ENCODE assay signal across 13 cellular contexts in the genomic region with DNA sequence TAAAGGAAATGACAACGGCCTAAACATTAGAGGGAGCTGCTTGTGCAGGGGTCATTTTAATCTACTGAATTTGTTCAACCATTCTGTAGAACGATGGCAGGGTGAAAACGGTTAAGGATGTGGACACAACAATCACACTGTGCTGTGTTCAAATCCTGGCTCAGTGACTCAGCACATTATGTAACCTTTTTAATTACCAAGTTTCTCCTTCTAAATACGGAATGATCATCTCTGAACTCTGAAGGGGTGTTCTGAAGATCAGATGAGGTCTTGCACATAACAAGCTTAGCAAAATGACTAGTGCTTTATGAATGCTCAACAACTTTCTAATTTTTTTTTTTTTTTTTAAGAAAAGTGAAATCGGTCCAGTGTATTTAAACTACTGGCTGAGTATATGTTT.
A peak's percentile ranks its signal among the peaks of the same experiment; 100 is the strongest.
DNase-seq lines count a peak whose midpoint lies in the region; ATAC-seq, FAIRE-seq and TF ChIP-seq lines count a peak whose summit lies in the region.
"Had no signal": no experiment of that assay in that cellular context is flagged by ENCODE, and none has a peak within 500 bp of the region (broad histone marks: within the 10 kb centered on the region; RNA-seq: fewer than 3 reads in every experiment).

No MANE protein-coding gene starts in this region.

- H3K9me3 ChIP-seq in HepG2 (ENCODE audit: low read length) (no peaks in the 10 kb centered on the region), right lobe of liver (no peaks in the 10 kb centered on the region), Peyer's patch (no peaks in the 10 kb centered on the region), testis (no peaks in the 10 kb centered on the region)
- H3K9me3 ChIP-seq in naive thymus-derived CD4-positive, alpha-beta T cell (ENCODE audit: control insufficient read depth in 2 of 3, low read length in 3 of 3) = no peaks in the 10 kb centered on the region
- H3K9me3 ChIP-seq: BE2C had no signal

- TF ChIP-seq RAD21 in HepG2 (CRISPR knock-in tag; IDR thresholded peaks at IDR 0.05) = no peak

- no peaks in the 10 kb centered on the region for H3K4me1 ChIP-seq in HepG2 (ENCODE audit: insufficient read depth, low read length)
- H3K4me1 ChIP-seq in right lobe of liver = no peaks in the 10 kb centered on the region
- H3K4me1 ChIP-seq in naive thymus-derived CD4-positive, alpha-beta T cell (ENCODE audit: control insufficient read depth in 2 of 2, insufficient read depth in 2 of 2, low read length in 2 of 2) = peaks cover 17 to 35% of the 10 kb centered on the region in 2 donors
- no peaks in the 10 kb centered on the region for H3K4me1 ChIP-seq in Peyer's patch
- H3K4me1 ChIP-seq in testis = no peaks in the 10 kb centered on the region
- H3K4me1 ChIP-seq: BE2C had no signal

- TF ChIP-seq POLR2A in HepG2 (IDR thresholded peaks at IDR 0.05; ENCODE audit: insufficient read depth in 1 of 2, low read depth in 2 of 2, low read length in 2 of 2) (no peak), right lobe of liver (IDR thresholded peaks at IDR 0.05) (no peak), Peyer's patch (IDR thresholded peaks at IDR 0.05) (no peak), testis (IDR thresholded peaks at IDR 0.05) (no peak)

- intact Hi-C loops in HepG2 (cut with micrococcal nuclease; ENCODE audit: unreplicated experiment) (no loop called here), right lobe of liver (cut with DNase I) (no loop called here), testis (cut with DNase I; ENCODE audit: low total_unique reads) (no loop called here)
- intact Hi-C loops in naive thymus-derived CD4-positive, alpha-beta T cell (cut with micrococcal nuclease) = loop anchor here (1.0 to 5.0 kb wide), 5 partner anchors 8 to 312 kb away; no protein-coding TSS in a partner anchor

- no peak for FAIRE-seq in HepG2 (lab: Jason Lieb, UNC)

- TF ChIP-seq EP300 in HepG2 (IDR thresholded peaks at IDR 0.05; ENCODE audit: low read depth in 2 of 2, low read length in 2 of 2) = no peak
- TF ChIP-seq EP300 in HepG2 (CRISPR knock-in tag; IDR thresholded peaks at IDR 0.05; ENCODE audit: borderline replicate concordance) = no peak

- H3K27ac ChIP-seq in HepG2 (ENCODE audit: extremely low read length, insufficient read depth, low read length) (no peak overlapping the region), right lobe of liver (no peak overlapping the region), Peyer's patch (peak overlapping the region in 1 of 4 donors; percentile 46), testis (no peak overlapping the region)
- H3K27ac ChIP-seq in naive thymus-derived CD4-positive, alpha-beta T cell (ENCODE audit: low read depth, low read length) = peak overlapping the region; percentile 17

- no peaks in the 10 kb centered on the region for H3K27me3 Mint-ChIP-seq in activated naive CD8-positive, alpha-beta T cell treated with anti-CD3 and anti-CD28 coated beads, Interleukin-2, amount 10 ng/mL, durations not matched to agents 7 days and 5 days
- H3K27me3 Mint-ChIP-seq in naive thymus-derived CD4-positive, alpha-beta T cell = no peaks in the 10 kb centered on the region
- H3K27me3 Mint-ChIP-seq: type B pancreatic cell had no signal

- BruUV-seq in HepG2 (replicated peaks; lab: Mats Ljungman, UMichigan) = no TSS peak

- H4K20me1 ChIP-seq in HepG2 (ENCODE audit: insufficient read depth, low read length) = no peaks in the 10 kb centered on the region

- no peak overlapping the region for H2AFZ ChIP-seq in HepG2 (ENCODE audit: low read length)

- 96% methylated on average over 5 of the region's 5 CpGs for WGBS in HepG2 (ENCODE audit: low lambda C conversion rate)
- 84% methylated on average over 5 of the region's 5 CpGs for WGBS in right lobe of liver (ENCODE audit: insufficient coverage, low coverage, low lambda C conversion rate, missing lambda C conversion rate)
- WGBS in testis, 2 donors = 93% methylated on average over 5 of the region's 5 CpGs

- no peaks in the 10 kb centered on the region for H3K9me3 Mint-ChIP-seq in activated naive CD8-positive, alpha-beta T cell treated with anti-CD3 and anti-CD28 coated beads, Interleukin-2, amount 10 ng/mL, durations not matched to agents 7 days and 5 days
- H3K9me3 Mint-ChIP-seq in naive thymus-derived CD4-positive, alpha-beta T cell = peaks cover 0 to 6% (median 0%) of the 10 kb centered on the region in 11 donors

- POLR2A ChIA-PET in HepG2 (lab: Yijun Ruan, JAX) = no interaction called here
- POLR2A ChIA-PET in activated naive CD8-positive, alpha-beta T cell treated with anti-CD3 and anti-CD28 coated beads, Interleukin-2, amount 10 ng/mL, durations not matched to agents 7 days and 5 days (lab: Charles Lee) = interaction anchor here (0.7 to 0.8 kb wide), 3 partner anchors 10 to 140 kb away, joined by 3 to 5 read pairs (median 4); no protein-coding TSS in a partner anchor
- POLR2A ChIA-PET in naive thymus-derived CD4-positive, alpha-beta T cell (lab: Charles Lee) = interaction anchor here (0.6 to 0.7 kb wide), 3 partner anchors 9 to 110 kb away, joined by 3 to 5 read pairs (median 4); no protein-coding TSS in a partner anchor

- ATAC-seq in HepG2 = no peak
- ATAC-seq in right lobe of liver = no peak
- ATAC-seq in activated naive CD8-positive, alpha-beta T cell treated with anti-CD3 and anti-CD28 coated beads, Interleukin-2, amount 10 ng/mL, durations not matched to agents 7 days and 5 days (ENCODE audit: low read depth) = no peak
- no peak for ATAC-seq in naive thymus-derived CD4-positive, alpha-beta T cell
- no peak for ATAC-seq in SK-N-SH treated with all-trans-retinoic acid at 6 μM for 48 hours
- ATAC-seq: left lobe of liver had no signal

- no peak overlapping the region for H3K4me3 ChIP-seq in HepG2 (replicated peaks in 1 of 3; ENCODE audit: insufficient read depth in 1 of 3, low read depth in 2 of 3, low read length in 3 of 3)
- no peak overlapping the region for H3K4me3 ChIP-seq in right lobe of liver
- H3K4me3 ChIP-seq in naive thymus-derived CD4-positive, alpha-beta T cell (ENCODE audit: low read length) = no peak overlapping the region
- no peak overlapping the region for H3K4me3 ChIP-seq in Peyer's patch
- H3K4me3 ChIP-seq in testis = no peak overlapping the region

- TF ChIP-seq CTCF in HepG2 (CRISPR knock-in tag; IDR thresholded peaks at IDR 0.05) = no peak
- no peak for TF ChIP-seq CTCF in right lobe of liver (IDR thresholded peaks at IDR 0.05)
- no peak for TF ChIP-seq CTCF in Peyer's patch (IDR thresholded peaks at IDR 0.05)
- no peak for TF ChIP-seq CTCF in testis (IDR thresholded peaks at IDR 0.05)

- in situ Hi-C loops in HepG2 (cut with HindIII; ENCODE audit: extremely low pct_ligation_motif_present, low pct_unique_long_range_greater_than_20kb) = no loop called here

- H3K4me2 ChIP-seq in HepG2 (ENCODE audit: low read depth, low read length) = no peak overlapping the region

- DNase-seq in HepG2 (ENCODE audit: low spot score) = no peak
- no peak for DNase-seq in right lobe of liver
- no peak for DNase-seq in activated naive CD8-positive, alpha-beta T cell treated with anti-CD3 and anti-CD28 coated beads, Interleukin-2, amount 10 ng/mL, durations not matched to agents 7 days and 5 days
- DNase-seq in naive thymus-derived CD4-positive, alpha-beta T cell = no peak
- DNase-seq in Peyer's patch = no peak
- no peak for DNase-seq in testis
- no peak for DNase-seq in activated gamma-delta T cell (lab: John Stamatoyannopoulos, UW)
- DNase-seq: activated CD4-positive, alpha-beta T cell treated with anti-CD3 and anti-CD28 coated beads for 1 hour; BE2C; NCI-H69 had no signal

- peaks cover 30% of the 10 kb centered on the region for H3K4me1 Mint-ChIP-seq in activated naive CD8-positive, alpha-beta T cell treated with anti-CD3 and anti-CD28 coated beads, Interleukin-2, amount 10 ng/mL, durations not matched to agents 7 days and 5 days
- H3K4me1 Mint-ChIP-seq in naive thymus-derived CD4-positive, alpha-beta T cell = peaks cover 28 to 95% (median 82%) of the 10 kb centered on the region in 7 donors

- CTCF ChIA-PET in HepG2 (lab: Yijun Ruan, JAX; ENCODE audit: low intra/inter-chr PET ratio, low total read pairs) = no interaction called here
- CTCF ChIA-PET in naive thymus-derived CD4-positive, alpha-beta T cell (lab: Charles Lee) = no interaction called here

- H3K27ac Mint-ChIP-seq in activated naive CD8-positive, alpha-beta T cell treated with anti-CD3 and anti-CD28 coated beads, Interleukin-2, amount 10 ng/mL, durations not matched to agents 7 days and 5 days = peak overlapping the region; percentile 85
- H3K27ac Mint-ChIP-seq in naive thymus-derived CD4-positive, alpha-beta T cell = peak overlapping the region in 7 of 9 donors; percentile 56 to 90 (median 88)
- H3K27ac Mint-ChIP-seq: type B pancreatic cell had no signal

- H3K79me2 ChIP-seq in HepG2 (ENCODE audit: insufficient read depth, low read length) = no peaks in the 10 kb centered on the region

- peaks cover 26 to 45% of the 10 kb centered on the region in 2 experiments for H3K36me3 ChIP-seq in HepG2 (replicated peaks in 1 of 2; ENCODE audit: control insufficient read depth in 1 of 2, insufficient read depth in 2 of 2, low read length in 2 of 2)
- H3K36me3 ChIP-seq in right lobe of liver = peaks cover 0 to 31% (median under 1%) of the 10 kb centered on the region in 4 donors
- peaks cover 12 to 64% (median 24%) of the 10 kb centered on the region in 3 experiments for H3K36me3 ChIP-seq in naive thymus-derived CD4-positive, alpha-beta T cell (ENCODE audit: control insufficient read depth in 2 of 3, insufficient read depth in 3 of 3, low read length in 3 of 3)
- peaks cover 0 to 38% (median 0%) of the 10 kb centered on the region in 3 donors for H3K36me3 ChIP-seq in Peyer's patch
- H3K36me3 ChIP-seq in testis (ENCODE audit: low read depth, missing control alignments) = no peaks in the 10 kb centered on the region
- H3K36me3 ChIP-seq: BE2C had no signal

- peaks cover 69% of the 10 kb centered on the region for H3K36me3 Mint-ChIP-seq in activated naive CD8-positive, alpha-beta T cell treated with anti-CD3 and anti-CD28 coated beads, Interleukin-2, amount 10 ng/mL, durations not matched to agents 7 days and 5 days
- peaks cover 8 to 75% (median 62%) of the 10 kb centered on the region in 5 donors for H3K36me3 Mint-ChIP-seq in naive thymus-derived CD4-positive, alpha-beta T cell

- no peaks in the 10 kb centered on the region for H3K27me3 ChIP-seq in HepG2 (ENCODE audit: control insufficient read depth in 1 of 2, insufficient read depth in 2 of 2, low read length in 2 of 2)
- H3K27me3 ChIP-seq in right lobe of liver = no peaks in the 10 kb centered on the region
- H3K27me3 ChIP-seq in naive thymus-derived CD4-positive, alpha-beta T cell (ENCODE audit: control insufficient read depth in 2 of 2, insufficient read depth in 2 of 2, low read length in 2 of 2) = no peaks in the 10 kb centered on the region
- H3K27me3 ChIP-seq in Peyer's patch = no peaks in the 10 kb centered on the region
- no peaks in the 10 kb centered on the region for H3K27me3 ChIP-seq in testis
- H3K27me3 ChIP-seq: BE2C had no signal

- no peak overlapping the region for H3K9ac ChIP-seq in HepG2 (ENCODE audit: insufficient read depth, low read depth, low read length)

- peak overlapping the region; percentile 74 for H3K4me3 Mint-ChIP-seq in activated naive CD8-positive, alpha-beta T cell treated with anti-CD3 and anti-CD28 coated beads, Interleukin-2, amount 10 ng/mL, durations not matched to agents 7 days and 5 days
- peak overlapping the region in 8 of 10 donors; percentile 46 to 80 (median 56) for H3K4me3 Mint-ChIP-seq in naive thymus-derived CD4-positive, alpha-beta T cell
- H3K4me3 Mint-ChIP-seq: type B pancreatic cell had no signal

TF ChIP-seq in SK-N-SH treated with all-trans-retinoic acid at 6 μM for 48 hours, 23 proteins besides CTCF, POLR2A, EP300 and RAD21:
- TF ChIP-seq GLIS3 (CRISPR knock-in tag; IDR thresholded peaks at IDR 0.05) = no peak

Comparison
In these comparisons a context has a peak if more than half of its experiments do, and no peak if none do; other contexts are left out.
1. intact Hi-C loops: an anchor here in naive thymus-derived CD4-positive, alpha-beta T cell (1.0 to 5.0 kb wide); none called in HepG2, right lobe of liver and testis.